ENCODE assay signal across 30 cellular contexts in genomic region chr12:13538136-13538535, GRCh38.
"Had no signal": no experiment of that assay in that cellular context is flagged by ENCODE, and none has a peak within 500 bp of the region (broad histone marks: within the 10 kb centered on the region; RNA-seq: fewer than 3 reads in every experiment).

No MANE protein-coding gene starts in this region.

- H3K27ac ChIP-seq: ascending aorta, cardiac muscle cell, gastroesophageal sphincter, hepatocyte, pancreas, prostate gland, skin epidermis, thoracic aorta, upper lobe of left lung, WERI-Rb-1 had no signal

- H3K9me3 Mint-ChIP-seq: activated CD4-positive, alpha-beta memory T cell treated with anti-CD3 and anti-CD28 coated beads, Interleukin-2, amount 10 ng/mL, durations not matched to agents 7 days and 5 days; activated CD4-positive, alpha-beta T cell treated with anti-CD3 and anti-CD28 coated beads, Interleukin-2, amount 10 ng/mL, durations not matched to agents 7 days and 5 days; activated naive CD4-positive, alpha-beta T cell treated with anti-CD3 and anti-CD28 coated beads, Interleukin-2, amount 10 ng/mL, durations not matched to agents 7 days and 5 days; activated naive CD8-positive, alpha-beta T cell treated with anti-CD3 and anti-CD28 coated beads, Interleukin-2, amount 10 ng/mL, durations not matched to agents 7 days and 5 days; activated T-cell treated with anti-CD3 and anti-CD28 coated beads, Interleukin-2, amount 50 U/mL, for 24 hours; effector memory CD8-positive, alpha-beta T cell; nephron progenitor cell; stimulated activated naive CD8-positive, alpha-beta T cell treated with anti-CD3 and anti-CD28 coated beads, Interleukin-15, Interleukin-2, amounts not matched to agents 100 ng/mL and 50 ng/mL, for 24 hours had no signal

- DNase-seq: activated CD4-positive, alpha-beta memory T cell treated with anti-CD3 and anti-CD28 coated beads, Interleukin-2, amount 10 ng/mL, durations not matched to agents 7 days and 5 days; activated CD4-positive, alpha-beta T cell treated with anti-CD3 and anti-CD28 coated beads, Interleukin-2, amount 10 ng/mL, durations not matched to agents 7 days and 5 days; activated CD4-positive, CD25-positive, alpha-beta regulatory T cell treated with anti-CD3 and anti-CD28 coated beads, Interleukin-2, amount 50 U/mL, for 72 hours; activated CD8-positive, alpha-beta memory T cell treated with anti-CD3 and anti-CD28 coated beads, Interleukin-2, amount 50 U/mL, for 48 hours; activated gamma-delta T cell; activated naive CD4-positive, alpha-beta T cell treated with anti-CD3 and anti-CD28 coated beads, Interleukin-2, amount 10 ng/mL, durations not matched to agents 7 days and 5 days; activated naive CD8-positive, alpha-beta T cell treated with anti-CD3 and anti-CD28 coated beads, Interleukin-2, amount 10 ng/mL, durations not matched to agents 7 days and 5 days; activated T-cell treated with anti-CD3 and anti-CD28 coated beads, Interleukin-2, amount 50 U/mL, for 24 hours; cortex of kidney; effector memory CD8-positive, alpha-beta T cell; erythroblast; islet precursor cell; mesenchymal stem cell; nephron progenitor cell; pancreas; retina; T-helper 9 cell; upper lobe of left lung; WERI-Rb-1 had no signal

- H3K36me3 ChIP-seq: ascending aorta, cardiac muscle cell, gastroesophageal sphincter, pancreas, prostate gland, thoracic aorta, upper lobe of left lung, WERI-Rb-1 had no signal

- H3K4me3 ChIP-seq: ascending aorta, cardiac muscle cell, gastroesophageal sphincter, hepatocyte, pancreas, prostate gland, skin epidermis, thoracic aorta, upper lobe of left lung had no signal

- H3K4me2 ChIP-seq: hepatocyte had no signal

- ATAC-seq: effector memory CD8-positive, alpha-beta T cell; gastroesophageal sphincter; pancreas; sciatic nerve had no signal

- H3K4me1 ChIP-seq: ascending aorta, gastroesophageal sphincter, pancreas, prostate gland, upper lobe of left lung had no signal

- H3K4me3 Mint-ChIP-seq: activated CD4-positive, alpha-beta memory T cell treated with anti-CD3 and anti-CD28 coated beads, Interleukin-2, amount 10 ng/mL, durations not matched to agents 7 days and 5 days; activated CD4-positive, alpha-beta T cell treated with anti-CD3 and anti-CD28 coated beads, Interleukin-2, amount 10 ng/mL, durations not matched to agents 7 days and 5 days; activated naive CD4-positive, alpha-beta T cell treated with anti-CD3 and anti-CD28 coated beads, Interleukin-2, amount 10 ng/mL, durations not matched to agents 7 days and 5 days; activated naive CD8-positive, alpha-beta T cell treated with anti-CD3 and anti-CD28 coated beads, Interleukin-2, amount 10 ng/mL, durations not matched to agents 7 days and 5 days; activated T-cell treated with anti-CD3 and anti-CD28 coated beads, Interleukin-2, amount 50 U/mL, for 24 hours; brain; effector memory CD8-positive, alpha-beta T cell; nephron progenitor cell; stimulated activated naive CD8-positive, alpha-beta T cell treated with anti-CD3 and anti-CD28 coated beads, Interleukin-15, Interleukin-2, amounts not matched to agents 100 ng/mL and 50 ng/mL, for 24 hours had no signal

- H3K79me2 ChIP-seq: hepatocyte had no signal

- H3K4me1 Mint-ChIP-seq: activated naive CD4-positive, alpha-beta T cell treated with anti-CD3 and anti-CD28 coated beads, Interleukin-2, amount 10 ng/mL, durations not matched to agents 7 days and 5 days had no signal

- FAIRE-seq: pancreas, TTC549 had no signal

- H3K36me3 Mint-ChIP-seq: activated naive CD4-positive, alpha-beta T cell treated with anti-CD3 and anti-CD28 coated beads, Interleukin-2, amount 10 ng/mL, durations not matched to agents 7 days and 5 days; activated naive CD8-positive, alpha-beta T cell treated with anti-CD3 and anti-CD28 coated beads, Interleukin-2, amount 10 ng/mL, durations not matched to agents 7 days and 5 days; brain had no signal

- H3K9me3 ChIP-seq: ascending aorta, gastroesophageal sphincter, pancreas, prostate gland, thoracic aorta, upper lobe of left lung had no signal

- H2AFZ ChIP-seq: hepatocyte had no signal

- H3K27me3 ChIP-seq: ascending aorta, cardiac muscle cell, hepatocyte, pancreas, upper lobe of left lung had no signal

- H3K27ac Mint-ChIP-seq: activated CD4-positive, alpha-beta memory T cell treated with anti-CD3 and anti-CD28 coated beads, Interleukin-2, amount 10 ng/mL, durations not matched to agents 7 days and 5 days; activated CD4-positive, alpha-beta T cell treated with anti-CD3 and anti-CD28 coated beads, Interleukin-2, amount 10 ng/mL, durations not matched to agents 7 days and 5 days; activated naive CD4-positive, alpha-beta T cell treated with anti-CD3 and anti-CD28 coated beads, Interleukin-2, amount 10 ng/mL, durations not matched to agents 7 days and 5 days; activated naive CD8-positive, alpha-beta T cell treated with anti-CD3 and anti-CD28 coated beads, Interleukin-2, amount 10 ng/mL, durations not matched to agents 7 days and 5 days; activated T-cell treated with anti-CD3 and anti-CD28 coated beads, Interleukin-2, amount 50 U/mL, for 24 hours; brain; effector memory CD8-positive, alpha-beta T cell; nephron progenitor cell; stimulated activated naive CD8-positive, alpha-beta T cell treated with anti-CD3 and anti-CD28 coated beads, Interleukin-15, Interleukin-2, amounts not matched to agents 100 ng/mL and 50 ng/mL, for 24 hours had no signal
